In the genomic region with DNA sequence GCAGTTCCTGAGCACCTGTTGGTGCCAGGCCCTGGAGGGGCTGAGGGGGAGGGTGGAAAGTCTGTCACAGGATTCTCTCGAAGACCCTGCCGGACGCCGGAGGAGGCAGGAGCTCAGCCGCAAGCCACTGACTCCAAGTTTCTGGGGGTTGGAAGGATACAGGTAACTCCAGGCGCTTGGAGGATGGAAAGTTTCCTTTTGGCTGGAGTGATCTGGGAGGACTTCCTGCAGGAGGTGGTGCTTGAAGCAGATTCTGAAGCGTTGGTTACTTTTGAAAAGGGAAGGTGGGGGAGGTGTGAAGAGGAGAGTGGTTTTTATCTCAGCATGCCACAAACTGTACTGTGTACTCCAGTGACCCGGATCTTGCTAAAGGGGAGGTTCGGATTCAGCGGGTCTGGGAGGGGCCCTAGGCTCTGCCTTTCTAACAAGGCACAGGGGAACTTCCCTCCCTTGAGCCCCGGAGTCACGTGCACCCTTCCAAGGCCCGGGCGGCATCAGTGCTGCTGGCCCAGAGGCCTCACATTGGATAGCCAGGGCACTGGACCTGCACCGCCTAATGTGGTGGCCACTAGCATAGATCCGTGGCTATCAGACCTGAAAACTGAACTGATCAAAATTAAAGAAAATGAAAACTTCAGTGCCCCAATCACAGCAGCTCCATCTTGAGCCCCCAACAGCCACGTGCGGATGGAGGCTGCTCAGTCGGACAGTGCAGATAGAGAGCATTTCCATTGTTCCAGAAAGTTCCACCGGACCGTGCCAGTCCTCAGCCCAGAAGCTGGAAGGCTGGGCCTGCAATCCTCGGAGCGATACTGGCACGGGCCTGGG, we compare ENCODE assay signal across 8 cellular contexts. TPM values are rescaled to one million over a fixed set of nuclear protein-coding genes. Genes with fewer than 3 reads are reported as not detected.
A peak's percentile ranks its signal among the peaks of the same experiment; 100 is the strongest.
DNase-seq lines count a peak whose midpoint lies in the region; TF ChIP-seq lines count a peak whose summit lies in the region.

No MANE protein-coding gene starts in this region.

- H2AK5ac ChIP-seq in H9 (ENCODE audit: insufficient read length, low read length): no peak overlapping the region

- H4K8ac ChIP-seq in H9 (replicated peaks; ENCODE audit: insufficient read length, low read depth, low read length): no peak overlapping the region

- H3K27ac ChIP-seq in H9 (ENCODE audit: insufficient read length, low read depth, low read length): no peak overlapping the region
- no peak overlapping the region for H3K27ac ChIP-seq in OCI-LY3 (ENCODE audit: low read length)
- H3K27ac ChIP-seq in cardiac muscle cell: peak overlapping the region; percentile 81
- peak overlapping the region; percentile 27 to 88 for H3K27ac ChIP-seq in tibial artery
- H3K27ac ChIP-seq in dorsolateral prefrontal cortex: peak overlapping the region in 1 of 59 donors; percentile 11
- no peak overlapping the region for H3K27ac ChIP-seq in uterus

- no peaks in the 10 kb centered on the region for H3K27me3 ChIP-seq in H9 (ENCODE audit: insufficient read depth, low read length)
- H3K27me3 ChIP-seq in OCI-LY3 (ENCODE audit: low read depth, low read length): no peaks in the 10 kb centered on the region
- H3K27me3 ChIP-seq in cardiac muscle cell: no peaks in the 10 kb centered on the region
- no peaks in the 10 kb centered on the region for H3K27me3 ChIP-seq in tibial artery
- H3K27me3 ChIP-seq in dorsolateral prefrontal cortex: peaks cover 0 to 6% (median 0%) of the 10 kb centered on the region in 45 donors
- no peaks in the 10 kb centered on the region for H3K27me3 ChIP-seq in uterus

- DNase-seq in GM12864 (ENCODE audit: low read depth) (peak; percentile 58), H9 (no peak), cardiac muscle cell (ENCODE audit: low read depth in 1 of 2, low spot score in 1 of 2) (no peak), tibial artery (peak; percentile 68 to 78), dorsolateral prefrontal cortex (no peak), uterus (no peak)
- no peak for DNase-seq in activated effector memory CD4-positive, alpha-beta T cell treated with Interleukin-2 at 50 U/mL for 16 hours

- H4K20me1 ChIP-seq in H9 (ENCODE audit: control insufficient read depth, insufficient read depth, insufficient read length): no peaks in the 10 kb centered on the region
- peaks cover 98% of the 10 kb centered on the region for H4K20me1 ChIP-seq in OCI-LY3 (ENCODE audit: insufficient read depth, low read length)

- H3K9me3 ChIP-seq in H9 (ENCODE audit: control insufficient read depth, low read depth, low read length) (no peaks in the 10 kb centered on the region), OCI-LY3 (ENCODE audit: insufficient read depth, low read length) (no peaks in the 10 kb centered on the region), cardiac muscle cell (ENCODE audit: low read depth) (no peaks in the 10 kb centered on the region), tibial artery (no peaks in the 10 kb centered on the region), uterus (no peaks in the 10 kb centered on the region)

- no peak overlapping the region for H3K4me2 ChIP-seq in H9 (ENCODE audit: insufficient read depth, insufficient read length, low read length)
- H3K4me2 ChIP-seq in OCI-LY3 (ENCODE audit: low read length): peak overlapping the region; percentile 24

- H3K56ac ChIP-seq in H9 (ENCODE audit: insufficient read length, low read depth, low read length): no peak overlapping the region

- TF ChIP-seq CTCF in GM12864 (IDR thresholded peaks at IDR 0.05; ENCODE audit: low read depth, low read length, missing control alignments) (no peak), H9 (conservative IDR thresholded peaks at IDR 0.05) (no peak), OCI-LY3 (IDR thresholded peaks at IDR 0.05; ENCODE audit: low read depth, low read length) (no peak), cardiac muscle cell (IDR thresholded peaks at IDR 0.05; ENCODE audit: low read depth, low read length) (no peak), tibial artery (IDR thresholded peaks at IDR 0.05) (no peak), dorsolateral prefrontal cortex (IDR thresholded peaks at IDR 0.05 in 54 of 56, conservative IDR thresholded peaks at IDR 0.05 in 2 of 56; ENCODE audit: low read depth in 1 of 56, partially characterized antibody in 56 of 56) (no peak), uterus (IDR thresholded peaks at IDR 0.05) (no peak)

- H3K79me1 ChIP-seq in H9 (ENCODE audit: insufficient read depth, low read depth, low read length, poor library complexity, severe bottlenecking): no peaks in the 10 kb centered on the region

- H4K5ac ChIP-seq in H9 (ENCODE audit: insufficient read length, low read depth, low read length): no peak overlapping the region

- H2BK12ac ChIP-seq in H9 (ENCODE audit: insufficient read length, low read depth, low read length): no peak overlapping the region

- peak overlapping the region in 1 of 2 experiments; percentile 41; a peak in 1 of 5 replicates for H3K4me3 Mint-ChIP-seq in H9

- no peak overlapping the region for H2BK5ac ChIP-seq in H9 (ENCODE audit: insufficient read length, low read length)

- H3K18ac ChIP-seq in H9 (ENCODE audit: insufficient read length, low read depth, low read length): no peak overlapping the region

- no peak overlapping the region for H3K4ac ChIP-seq in H9 (ENCODE audit: low read depth, low read length)

- no peaks in the 10 kb centered on the region for H3K23me2 ChIP-seq in H9 (ENCODE audit: insufficient read length, low read depth, low read length, poor library complexity, severe bottlenecking)

- WGBS in H9 (ENCODE audit: extremely low coverage, insufficient read length, low lambda C conversion rate): no CpG with 5 or more reads among the region's 24 CpGs

- H3K4me1 ChIP-seq in H9 (ENCODE audit: insufficient read depth, low read length) (peaks cover 5% of the 10 kb centered on the region; the same call in 1 of the 2 replicates), OCI-LY3 (ENCODE audit: low read length) (peaks cover 33% of the 10 kb centered on the region), cardiac muscle cell (ENCODE audit: low read depth) (peaks cover 67% of the 10 kb centered on the region), tibial artery (peaks cover 0 to 56% (median 37%) of the 10 kb centered on the region in 4 donors), uterus (peaks cover 0 to 18% of the 10 kb centered on the region in 2 donors)

- no peak overlapping the region for H2BK15ac ChIP-seq in H9 (ENCODE audit: low read depth, low read length)

- H3K79me2 ChIP-seq in H9 (ENCODE audit: insufficient read depth, low read length) (peaks cover 7% of the 10 kb centered on the region; the same call in 1 of the 2 replicates), OCI-LY3 (ENCODE audit: low read length) (peaks cover 97% of the 10 kb centered on the region)

- no peak overlapping the region for H3T11ph ChIP-seq in H9 (ENCODE audit: low read length)

- 0 out of 2 replicates have a peak overlapping the region, but pooled peaks have one; percentile 30 for H3K14ac ChIP-seq in H9 (ENCODE audit: insufficient read depth, low read length)

- peak overlapping the region; percentile 26 for H3K4me3 ChIP-seq in GM12864 (ENCODE audit: low read depth, low read length)
- H3K4me3 ChIP-seq in OCI-LY3 (ENCODE audit: low read length): no peak overlapping the region
- no peak overlapping the region for H3K4me3 ChIP-seq in cardiac muscle cell
- H3K4me3 ChIP-seq in tibial artery: no peak overlapping the region
- H3K4me3 ChIP-seq in dorsolateral prefrontal cortex: no peak overlapping the region
- no peak overlapping the region for H3K4me3 ChIP-seq in uterus

- no peak for TF ChIP-seq POLR2A in uterus (IDR thresholded peaks at IDR 0.05)

- no peak overlapping the region for H3K23ac ChIP-seq in H9 (ENCODE audit: insufficient read length, low read depth, low read length)

- peaks cover 76 to 79% of the 10 kb centered on the region in 2 experiments for H3K4me1 Mint-ChIP-seq in H9

- no peak overlapping the region for H2BK20ac ChIP-seq in H9 (ENCODE audit: low read depth, low read length, poor library complexity, severe bottlenecking)

- H3K27ac Mint-ChIP-seq in H9: peak overlapping the region; percentile 5 to 98 (median 72); a peak in 4 of 7 replicates

- peaks cover under 1 to 21% (median 4%) of the 10 kb centered on the region in 3 experiments; a peak in 5 of 7 replicates for H3K36me3 Mint-ChIP-seq in H9 (ENCODE audit: insufficient read depth in 1 of 3, low read depth in 3 of 3)

- no peak overlapping the region for H2BK120ac ChIP-seq in H9 (ENCODE audit: low read depth, low read length, poor library complexity, severe bottlenecking)

- no peak overlapping the region for H4K91ac ChIP-seq in H9 (ENCODE audit: insufficient read length, low read depth, low read length)

- H3K9me3 Mint-ChIP-seq in H9: peaks cover 8 to 9% of the 10 kb centered on the region in 2 experiments; a peak in 4 of 5 replicates

- H3K36me3 ChIP-seq in OCI-LY3 (replicated peaks; ENCODE audit: low read depth, low read length): peaks cover 16% of the 10 kb centered on the region
- no peaks in the 10 kb centered on the region for H3K36me3 ChIP-seq in cardiac muscle cell
- H3K36me3 ChIP-seq in tibial artery: no peaks in the 10 kb centered on the region
- H3K36me3 ChIP-seq in uterus: no peaks in the 10 kb centered on the region

- H2AFZ ChIP-seq in H9 (ENCODE audit: low read length) (no peak overlapping the region), OCI-LY3 (ENCODE audit: low read depth, low read length) (no peak overlapping the region)

- H3K27me3 Mint-ChIP-seq in H9 (ENCODE audit: low read depth): peaks cover 1% of the 10 kb centered on the region; the same call in 1 of the 2 replicates

- H3K9ac ChIP-seq in H9 (ENCODE audit: extremely low read depth, insufficient read length, low read length) (no peak overlapping the region), OCI-LY3 (ENCODE audit: low read length) (no peak overlapping the region)

- intact Hi-C loops in tibial artery (cut with DNase I; ENCODE audit: low total_unique reads) (no loop called here), dorsolateral prefrontal cortex (cut with DNase I) (no loop called here), uterus (cut with DNase I; ENCODE audit: low total_unique reads) (no loop called here)

RNA-seq across cellular contexts. Expression of a gene that starts 42.2 kb away (rescaled TPM):
- 123 and 125 TPM in 2 replicates for total RNA-seq in H9 (2021)
- total RNA-seq in cardiac muscle cell: 89.4 and 174 TPM in 2 replicates
- 48.8 and 64.9 TPM in 2 replicates for polyA plus RNA-seq in cardiac muscle cell
- total RNA-seq in dorsolateral prefrontal cortex: 10 to 100 TPM; 18.4 to 76.6 (median 53.0) TPM
- total RNA-seq in uterus: 100 to 1,000 TPM in 1 of 4 donors, 10 to 100 TPM in 3; 32.6 to 128 (median 73.9) TPM

Comparison
In these comparisons a context has a peak if more than half of its experiments do, and no peak if none do; other contexts are left out.
1. DNase-seq: peak in GM12864 (single experiment) and tibial artery (2 of 2); none in H9 (single experiment), cardiac muscle cell (0 of 2), dorsolateral prefrontal cortex (0 of 10), activated effector memory CD4-positive, alpha-beta T cell treated with Interleukin-2 at 50 U/mL for 16 hours (single experiment) and uterus (0 of 2).
2. H3K27ac ChIP-seq: peak in cardiac muscle cell (single experiment) and tibial artery (2 of 2); none in H9 (single experiment), OCI-LY3 (single experiment) and uterus (0 of 2).